Comparison of ENCODE assay signal across 8 cellular contexts in the genomic region with DNA sequence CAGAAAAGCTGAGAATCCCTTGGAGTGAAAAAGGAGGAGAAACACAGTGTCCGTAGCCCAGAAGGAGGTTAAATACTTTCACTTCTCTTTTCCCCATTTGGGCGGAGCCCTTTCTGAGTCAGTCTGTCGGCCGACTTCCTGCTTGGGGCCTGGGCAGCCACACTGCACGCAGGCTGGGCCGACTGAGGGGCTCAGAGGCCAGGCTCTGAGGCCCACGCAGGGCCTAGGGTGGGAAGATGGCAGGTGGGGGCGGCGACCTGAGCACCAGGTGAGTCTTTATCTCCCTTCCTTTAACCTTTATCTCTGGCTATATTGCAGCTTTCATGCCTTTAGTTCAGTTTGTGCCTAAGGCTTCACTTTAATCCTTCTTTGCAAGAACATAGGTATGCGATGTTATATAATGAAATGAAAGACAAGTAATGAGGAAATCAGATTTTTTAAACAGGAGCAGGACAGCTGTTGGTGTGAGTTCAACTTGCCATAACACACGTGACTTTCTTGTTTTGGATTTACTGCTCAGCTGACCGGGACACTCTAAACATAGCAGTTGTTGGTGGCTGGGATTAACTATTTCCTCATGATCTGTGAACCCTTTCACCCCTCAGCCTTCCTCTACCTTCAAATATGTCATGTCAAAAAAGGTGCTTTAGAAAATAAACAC. TPM values are rescaled to one million over a fixed set of nuclear protein-coding genes. Genes with fewer than 3 reads are reported as not detected.
A peak's percentile ranks its signal among the peaks of the same experiment; 100 is the strongest.
DNase-seq lines count a peak whose midpoint lies in the region; ATAC-seq lines count a peak whose summit lies in the region.

TSS of gene SP100 (plus strand) at position 141 of the 661 bp plus-strand sequence. CDS start at position 237, 96 bp downstream.

- peak within 1 kb of the TSS; percentile 95 for H3K27ac ChIP-seq in KOPT-K1 (ENCODE audit: low read depth, low read length, poor library complexity, severe bottlenecking)

- 0 out of 2 replicates have a peak, but pooled peaks cover 9% of the 10 kb centered on the region for H3K36me3 ChIP-seq in KOPT-K1 (ENCODE audit: insufficient read depth, low read length)

- peak; percentile 69 for ATAC-seq in GM21529 (IDR thresholded peaks at IDR 0.05; ENCODE audit: unreplicated experiment)

- H3K9me3 ChIP-seq in KOPT-K1 (ENCODE audit: insufficient read depth, low read length, poor library complexity, severe bottlenecking) = no peaks in the 10 kb centered on the region

- DNase-seq in DMS53 (lab: John Stamatoyannopoulos, UW) (peak; percentile 82), lung microvascular endothelial cell (ENCODE audit: low read depth in 2 of 2) (peak; percentile 87 to 90), NCI-H1048 (lab: John Stamatoyannopoulos, UW) (no peak)
- peak; percentile 32 to 73 (median 60) for DNase-seq in activated CD4-positive, CD25-positive, alpha-beta regulatory T cell (lab: John Stamatoyannopoulos, UW)
- peak; percentile 76 for DNase-seq in central memory CD4-positive, alpha-beta T cell
- peak; percentile 65 to 69 for DNase-seq in stimulated activated CD8-positive, alpha-beta memory T cell treated with anti-CD3 and anti-CD28 coated beads, Interleukin-2, amount 100 ng/mL, for 1 hour (ENCODE audit: low read depth in 2 of 2)

RNA-seq across cellular contexts. Expression of gene SP100, which starts in this region (rescaled TPM):
- total RNA-seq in lung microvascular endothelial cell = 64.9 and 77.8 TPM in 2 replicates
